2 cellular contexts compared by ENCODE assay signal in genomic region chr3:139182143-139182542, GRCh38.
"Had no signal": no experiment of that assay in that cellular context is flagged by ENCODE, and none has a peak within 500 bp of the region (broad histone marks: within the 10 kb centered on the region; RNA-seq: fewer than 3 reads in every experiment).

No MANE protein-coding gene starts in this region.

- DNase-seq: GDM1, GF-D8 had no signal
